In the genomic region with DNA sequence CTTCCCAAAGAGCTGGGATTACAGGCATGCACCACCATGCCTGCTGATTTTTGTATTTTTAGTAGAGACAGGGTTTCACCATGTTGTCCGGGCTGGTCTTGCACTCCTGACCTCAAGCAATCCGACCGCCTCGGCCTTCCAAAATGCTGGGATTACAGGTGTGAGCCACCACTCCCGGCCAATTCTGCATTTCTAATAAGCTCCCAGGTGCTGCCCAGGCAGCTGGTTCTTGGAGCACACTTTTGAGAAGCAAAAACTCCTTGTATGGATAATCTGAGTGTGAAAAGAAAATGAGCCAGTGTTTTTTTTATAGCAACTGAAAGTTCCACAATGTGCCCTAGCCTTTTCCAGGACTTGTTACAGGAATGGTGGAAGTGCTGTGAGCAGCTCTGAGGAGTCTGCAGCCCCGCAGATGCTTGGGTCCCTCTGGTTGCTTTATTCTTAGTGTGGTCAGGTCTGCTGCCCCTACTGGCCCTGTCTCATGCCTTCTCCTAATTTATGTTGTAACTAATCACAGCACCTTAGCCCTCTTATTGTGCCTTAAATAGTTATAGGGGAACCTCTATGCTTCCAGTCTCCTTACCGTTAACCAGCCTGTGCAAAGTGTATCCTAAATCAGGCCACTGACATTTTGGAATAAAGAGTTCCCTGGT, we compare ENCODE assay signal across 16 cellular contexts. TPM values are rescaled to one million over a fixed set of nuclear protein-coding genes. Genes with fewer than 3 reads are reported as not detected.
DNase-seq lines count a peak whose midpoint lies in the region; ATAC-seq and TF ChIP-seq lines count a peak whose summit lies in the region.
"Had no signal": no experiment of that assay in that cellular context is flagged by ENCODE, and none has a peak within 500 bp of the region (broad histone marks: within the 10 kb centered on the region; RNA-seq: fewer than 3 reads in every experiment).

No MANE protein-coding gene starts in this region.

- intact Hi-C loops in natural killer cell (cut with micrococcal nuclease), result no loop called here

- H3K9me3 Mint-ChIP-seq in WTC11, result no peaks in the 10 kb centered on the region
- no peaks in the 10 kb centered on the region for H3K9me3 Mint-ChIP-seq in activated naive CD8-positive, alpha-beta T cell treated with anti-CD3 and anti-CD28 coated beads, Interleukin-2, amount 50 U/mL, for 24 hours
- no peaks in the 10 kb centered on the region for H3K9me3 Mint-ChIP-seq in natural killer cell
- H3K9me3 Mint-ChIP-seq: T-helper 1 cell treated with Interleukin-12 subunit alpha and Interleukin-12 subunit beta and Interleukin-4 antibody, amounts not matched to agents 30 μg/mL and 1 μg/mL, for 36 hours had no signal

- no peak overlapping the region for H3K4me3 ChIP-seq in AG10803 (ENCODE audit: low read length)
- H3K4me3 ChIP-seq: gastrocnemius medialis had no signal

- 0 out of 2 replicates have a peak, but pooled peaks have one; percentile 8 for TF ChIP-seq CTCF in AG10803 (conservative IDR thresholded peaks at IDR 0.05; ENCODE audit: low read length)
- TF ChIP-seq CTCF in WTC11 (IDR thresholded peaks at IDR 0.05), result no peak
- TF ChIP-seq CTCF in natural killer cell (IDR thresholded peaks at IDR 0.05), result no peak

- CTCF ChIA-PET in WTC11 (lab: Charles Lee), result interaction anchor here (0.6 to 1.3 kb wide), 8 partner anchors 11 to 96 kb away, joined by 3 to 8 read pairs (median 4); a partner anchor contains a TSS

- POLR2A ChIA-PET in WTC11 (lab: Charles Lee), result interaction anchor here (1.0 kb wide), 1 partner anchor 448 kb away, joined by 3 read pairs; a partner anchor contains a TSS

- H3K27ac Mint-ChIP-seq in WTC11 (no peak overlapping the region), natural killer cell (no peak overlapping the region)
- no peak overlapping the region for H3K27ac Mint-ChIP-seq in activated naive CD8-positive, alpha-beta T cell treated with anti-CD3 and anti-CD28 coated beads, Interleukin-2, amount 50 U/mL, for 24 hours
- H3K27ac Mint-ChIP-seq: T-helper 1 cell treated with Interleukin-12 subunit alpha and Interleukin-12 subunit beta and Interleukin-4 antibody, amounts not matched to agents 30 μg/mL and 1 μg/mL, for 36 hours had no signal

- no peak for DNase-seq in AG10803 (ENCODE audit: low read depth)
- peak; percentile 2 for DNase-seq in HCEC 1CT
- peak; percentile 17 for DNase-seq in WTC11 (ENCODE audit: low spot score)
- peak; percentile 32 for DNase-seq in inferior parietal cortex (ENCODE audit: extremely low spot score)
- no peak for DNase-seq in activated naive CD8-positive, alpha-beta T cell treated with anti-CD3 and anti-CD28 coated beads, Interleukin-2, amount 50 U/mL, for 24 hours
- DNase-seq in natural killer cell, result no peak
- DNase-seq in RPMI8226, result no peak
- DNase-seq: activated CD4-positive, CD25-positive, alpha-beta regulatory T cell; activated effector memory CD4-positive, alpha-beta T cell treated with anti-CD3 and anti-CD28 coated beads, Interleukin-2, amount 50 U/mL, for 16 hours; cerebellar nuclear complex; gastrocnemius medialis; GF-D8; GOT3; NCI-H774 had no signal

- H3K4me3 Mint-ChIP-seq in WTC11, result no peak overlapping the region
- no peak overlapping the region for H3K4me3 Mint-ChIP-seq in activated naive CD8-positive, alpha-beta T cell treated with anti-CD3 and anti-CD28 coated beads, Interleukin-2, amount 50 U/mL, for 24 hours
- H3K4me3 Mint-ChIP-seq in natural killer cell, result no peak overlapping the region
- H3K4me3 Mint-ChIP-seq: T-helper 1 cell treated with Interleukin-12 subunit alpha and Interleukin-12 subunit beta and Interleukin-4 antibody, amounts not matched to agents 30 μg/mL and 1 μg/mL, for 36 hours had no signal

- H3K27me3 Mint-ChIP-seq in WTC11 (ENCODE audit: low read depth) (no peaks in the 10 kb centered on the region), natural killer cell (ENCODE audit: low read depth in 2 of 2) (peaks cover 9 to 10% of the 10 kb centered on the region in 2 donors)
- peaks cover 4% of the 10 kb centered on the region for H3K27me3 Mint-ChIP-seq in activated naive CD8-positive, alpha-beta T cell treated with anti-CD3 and anti-CD28 coated beads, Interleukin-2, amount 50 U/mL, for 24 hours

- H3K36me3 Mint-ChIP-seq in WTC11 (no peaks in the 10 kb centered on the region), natural killer cell (no peaks in the 10 kb centered on the region)
- H3K36me3 Mint-ChIP-seq in activated naive CD8-positive, alpha-beta T cell treated with anti-CD3 and anti-CD28 coated beads, Interleukin-2, amount 50 U/mL, for 24 hours (ENCODE audit: low read depth), result no peaks in the 10 kb centered on the region

- H3K4me1 Mint-ChIP-seq in WTC11 (peaks cover 12% of the 10 kb centered on the region; the same call in 1 of the 2 replicates), natural killer cell (no peaks in the 10 kb centered on the region)
- no peaks in the 10 kb centered on the region for H3K4me1 Mint-ChIP-seq in activated naive CD8-positive, alpha-beta T cell treated with anti-CD3 and anti-CD28 coated beads, Interleukin-2, amount 50 U/mL, for 24 hours

- ATAC-seq in WTC11, result peak; percentile 97
- ATAC-seq in activated naive CD8-positive, alpha-beta T cell treated with anti-CD3 and anti-CD28 coated beads, Interleukin-2, amount 50 U/mL, for 24 hours, result no peak
- no peak for ATAC-seq in natural killer cell
- ATAC-seq in GM18909 (IDR thresholded peaks at IDR 0.05; ENCODE audit: poor library complexity, unreplicated experiment), result no peak
- ATAC-seq: gastrocnemius medialis had no signal

TF ChIP-seq in WTC11, 78 proteins besides CTCF, POLR2A, EP300 and RAD21:
- TF ChIP-seq, protein P1, sequence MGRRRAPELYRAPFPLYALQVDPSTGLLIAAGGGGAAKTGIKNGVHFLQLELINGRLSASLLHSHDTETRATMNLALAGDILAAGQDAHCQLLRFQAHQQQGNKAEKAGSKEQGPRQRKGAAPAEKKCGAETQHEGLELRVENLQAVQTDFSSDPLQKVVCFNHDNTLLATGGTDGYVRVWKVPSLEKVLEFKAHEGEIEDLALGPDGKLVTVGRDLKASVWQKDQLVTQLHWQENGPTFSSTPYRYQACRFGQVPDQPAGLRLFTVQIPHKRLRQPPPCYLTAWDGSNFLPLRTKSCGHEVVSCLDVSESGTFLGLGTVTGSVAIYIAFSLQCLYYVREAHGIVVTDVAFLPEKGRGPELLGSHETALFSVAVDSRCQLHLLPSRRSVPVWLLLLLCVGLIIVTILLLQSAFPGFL (CRISPR knock-in tag; IDR thresholded peaks at IDR 0.05; ENCODE audit: borderline replicate concordance), result no peak
- no peak for TF ChIP-seq ZNF232 (CRISPR knock-in tag; IDR thresholded peaks at IDR 0.05)
- TF ChIP-seq NFATC4 (CRISPR knock-in tag; IDR thresholded peaks at IDR 0.05), result no peak
- TF ChIP-seq, protein P2, sequence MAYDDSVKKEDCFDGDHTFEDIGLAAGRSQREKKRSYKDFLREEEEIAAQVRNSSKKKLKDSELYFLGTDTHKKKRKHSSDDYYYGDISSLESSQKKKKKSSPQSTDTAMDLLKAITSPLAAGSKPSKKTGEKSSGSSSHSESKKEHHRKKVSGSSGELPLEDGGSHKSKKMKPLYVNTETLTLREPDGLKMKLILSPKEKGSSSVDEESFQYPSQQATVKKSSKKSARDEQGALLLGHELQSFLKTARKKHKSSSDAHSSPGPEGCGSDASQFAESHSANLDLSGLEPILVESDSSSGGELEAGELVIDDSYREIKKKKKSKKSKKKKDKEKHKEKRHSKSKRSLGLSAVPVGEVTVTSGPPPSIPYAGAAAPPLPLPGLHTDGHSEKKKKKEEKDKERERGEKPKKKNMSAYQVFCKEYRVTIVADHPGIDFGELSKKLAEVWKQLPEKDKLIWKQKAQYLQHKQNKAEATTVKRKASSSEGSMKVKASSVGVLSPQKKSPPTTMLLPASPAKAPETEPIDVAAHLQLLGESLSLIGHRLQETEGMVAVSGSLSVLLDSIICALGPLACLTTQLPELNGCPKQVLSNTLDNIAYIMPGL (CRISPR knock-in tag; IDR thresholded peaks at IDR 0.05), result no peak
- TF ChIP-seq SMAD3 (CRISPR knock-in tag; IDR thresholded peaks at IDR 0.05; ENCODE audit: borderline replicate concordance), result no peak
- no peak for TF ChIP-seq ZNF317 (CRISPR knock-in tag; IDR thresholded peaks at IDR 0.05; ENCODE audit: borderline replicate concordance, low read depth)
- no peak for TF ChIP-seq SOX15 (CRISPR knock-in tag; IDR thresholded peaks at IDR 0.05)
- TF ChIP-seq, protein P3, sequence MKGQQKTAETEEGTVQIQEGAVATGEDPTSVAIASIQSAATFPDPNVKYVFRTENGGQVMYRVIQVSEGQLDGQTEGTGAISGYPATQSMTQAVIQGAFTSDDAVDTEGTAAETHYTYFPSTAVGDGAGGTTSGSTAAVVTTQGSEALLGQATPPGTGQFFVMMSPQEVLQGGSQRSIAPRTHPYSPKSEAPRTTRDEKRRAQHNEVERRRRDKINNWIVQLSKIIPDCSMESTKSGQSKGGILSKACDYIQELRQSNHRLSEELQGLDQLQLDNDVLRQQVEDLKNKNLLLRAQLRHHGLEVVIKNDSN (CRISPR knock-in tag; IDR thresholded peaks at IDR 0.05), result no peak
- TF ChIP-seq PRRX2 (CRISPR knock-in tag; IDR thresholded peaks at IDR 0.05), result no peak
- TF ChIP-seq SMAD4 (CRISPR knock-in tag; IDR thresholded peaks at IDR 0.05), result no peak

RNA-seq across cellular contexts. Expression of a gene that starts 13.5 kb away (rescaled TPM):
- total RNA-seq in WTC11 (2021) (0.41 to 1.1 TPM (median 1.0 TPM) in 3 replicates), natural killer cell (not detected)

Comparison
In these comparisons a context has a peak if more than half of its experiments do, and no peak if none do; other contexts are left out.
1. DNase-seq: peak in HCEC 1CT (single experiment), WTC11 (single experiment) and inferior parietal cortex (single experiment); none in AG10803 (single experiment), activated naive CD8-positive, alpha-beta T cell treated with anti-CD3 and anti-CD28 coated beads, Interleukin-2, amount 50 U/mL, for 24 hours (single experiment), natural killer cell (single experiment) and RPMI8226 (single experiment).